In genomic region chr1:116570358-116571214, GRCh38 we compare ENCODE assay signal across 8 cellular contexts. TPM values are rescaled to one million over a fixed set of nuclear protein-coding genes. Genes with fewer than 3 reads are reported as not detected.
DNase-seq lines count a peak whose midpoint lies in the region; ATAC-seq and TF ChIP-seq lines count a peak whose summit lies in the region.

Gene CD58 (minus strand): TSS chr1:116571026. CDS start chr1:116570972, 54 bp downstream.

- DNase-seq in HFF-Myc (ENCODE audit: extremely low read depth, low read depth) = peak; percentile 35
- peak; percentile 78 for DNase-seq in MV-4-11 (lab: John Stamatoyannopoulos, UW)
- peak; percentile 61 to 92 (median 72) for DNase-seq in T-helper 1 cell
- DNase-seq in adrenal gland = peak; percentile 85 to 90 (median 87)
- DNase-seq in left cardiac atrium = peak; percentile 94
- peak; percentile 74 for DNase-seq in progenitor cell of endocrine pancreas (ENCODE audit: low spot score, unreplicated experiment)
- DNase-seq in ureter (ENCODE audit: low spot score) = peak; percentile 91

- TF ChIP-seq CTCF in GM12873 (IDR thresholded peaks at IDR 0.05; ENCODE audit: insufficient read depth, low read depth, low read length, missing control alignments) (peak; percentile 78), HFF-Myc (IDR thresholded peaks at IDR 0.05; ENCODE audit: low read depth, low read length, missing control alignments) (peak; percentile 52), adrenal gland (IDR thresholded peaks at IDR 0.05) (peak; percentile 16 to 67 (median 54)), progenitor cell of endocrine pancreas (IDR thresholded peaks at IDR 0.05; ENCODE audit: unreplicated experiment) (peak; percentile 77)

- WGBS in adrenal gland, 4 donors = 1% methylated on average over 23 to 90 of the region's 90 CpGs

- H3K4me3 ChIP-seq in HFF-Myc (replicated peaks; ENCODE audit: low read depth, low read length) = peak within 1 kb of the TSS; percentile 72
- H3K4me3 ChIP-seq in adrenal gland = peak within 1 kb of the TSS; percentile 31 to 69 (median 60)

- peaks cover 4 to 11% of the 10 kb centered on the region in 2 donors for H3K4me1 ChIP-seq in adrenal gland (replicated peaks in 1 of 2)

- H3K36me3 ChIP-seq in adrenal gland (replicated peaks in 1 of 2) = no peaks in the 10 kb centered on the region

- peak; percentile 52 to 83 for TF ChIP-seq POLR2A in adrenal gland (IDR thresholded peaks at IDR 0.05)

- intact Hi-C loops in adrenal gland (cut with DNase I) (no loop called here), left cardiac atrium (cut with DNase I) (loop anchor here (5.0 to 10.0 kb wide), 2 partner anchors 104 to 487 kb away; no protein-coding TSS in a partner anchor)

- H3K9me3 ChIP-seq in adrenal gland (replicated peaks in 1 of 3) = no peaks in the 10 kb centered on the region

- no peaks in the 10 kb centered on the region for H3K9me3 Mint-ChIP-seq in progenitor cell of endocrine pancreas (ENCODE audit: low read depth)

- peaks cover 11% of the 10 kb centered on the region for H3K27me3 Mint-ChIP-seq in progenitor cell of endocrine pancreas

- H3K27ac ChIP-seq in adrenal gland = peak within 1 kb of the TSS; percentile 86 to 96 (median 91)

- peak within 1 kb of the TSS; percentile 71 for H3K4me3 Mint-ChIP-seq in progenitor cell of endocrine pancreas (ENCODE audit: low read depth)

- peak; percentile 94 for ATAC-seq in left cardiac atrium

- no peaks in the 10 kb centered on the region for H3K36me3 Mint-ChIP-seq in progenitor cell of endocrine pancreas (ENCODE audit: insufficient read depth)

- no peaks in the 10 kb centered on the region for H3K27me3 ChIP-seq in adrenal gland

- peaks cover 7% of the 10 kb centered on the region for H3K4me1 Mint-ChIP-seq in progenitor cell of endocrine pancreas (ENCODE audit: low read depth)

- peak within 1 kb of the TSS; percentile 90 for H3K27ac Mint-ChIP-seq in progenitor cell of endocrine pancreas

RNA-seq across cellular contexts. Expression of gene CD58, which starts in this region (rescaled TPM):
- total RNA-seq in adrenal gland = 10 to 100 TPM in 6 of 8 donors, 1 to 10 TPM in 2; 9.5 to 41.1 (median 12.5) TPM
- polyA plus RNA-seq in adrenal gland = 10 to 100 TPM in 1 of 3 donors, 1 to 10 TPM in 2; 6.3 to 43.6 (median 9.8) TPM
- 10 to 100 TPM; 19.6 to 21.1 TPM for total RNA-seq in left cardiac atrium
- total RNA-seq in progenitor cell of endocrine pancreas = 7.0 and 7.4 TPM in 2 replicates
- total RNA-seq in ureter = 24.5 TPM

Comparison
In these comparisons a context has a peak if more than half of its experiments do, and no peak if none do; other contexts are left out.
1. Peak in every context shown above with its lines: DNase-seq, ATAC-seq, H3K4me3 ChIP-seq and H3K27ac ChIP-seq.
2. DNase-seq: peak in every context shown above with its lines; median percentile 94 in left cardiac atrium; 91 in ureter; 87 in adrenal gland; 78 in MV-4-11; 74 in progenitor cell of endocrine pancreas; 72 in T-helper 1 cell; 35 in HFF-Myc.
3. intact Hi-C loops: an anchor here in left cardiac atrium (5.0 to 10.0 kb wide); none called in adrenal gland.